8 cellular contexts compared by ENCODE assay signal in genomic region chr14:93116676-93117200, GRCh38. TPM values are rescaled to one million over a fixed set of nuclear protein-coding genes. Genes with fewer than 3 reads are reported as not detected.
A peak's percentile ranks its signal among the peaks of the same experiment; 100 is the strongest.
DNase-seq lines count a peak whose midpoint lies in the region; ATAC-seq and TF ChIP-seq lines count a peak whose summit lies in the region.

No MANE protein-coding gene starts in this region.

- peaks cover 5% of the 10 kb centered on the region for H3K27me3 Mint-ChIP-seq in glutamatergic neuron (ENCODE audit: unreplicated experiment)

- ATAC-seq in HG02852 (IDR thresholded peaks at IDR 0.05; ENCODE audit: unreplicated experiment), result no peak

- peaks cover 8% of the 10 kb centered on the region for H3K9me3 Mint-ChIP-seq in glutamatergic neuron (ENCODE audit: unreplicated experiment)

- H3K27me3 ChIP-seq in H7 (ENCODE audit: control insufficient read depth, insufficient read depth, low read length), result 0 out of 2 replicates have a peak, but pooled peaks cover 2% of the 10 kb centered on the region

- H3K27ac Mint-ChIP-seq in glutamatergic neuron (ENCODE audit: unreplicated experiment), result no peak overlapping the region

- no peaks in the 10 kb centered on the region for H3K36me3 Mint-ChIP-seq in glutamatergic neuron (ENCODE audit: unreplicated experiment)

- H3K4me1 Mint-ChIP-seq in glutamatergic neuron (ENCODE audit: low read depth, unreplicated experiment), result peaks cover 7% of the 10 kb centered on the region

- no peak for DNase-seq in H7
- no peak for DNase-seq in glutamatergic neuron
- DNase-seq in kidney glomerular epithelial cell (lab: John Stamatoyannopoulos, UW), result no peak
- no peak for DNase-seq in HPDE6-E6E7 (ENCODE audit: extremely low spot score)
- DNase-seq in MV-4-11 (lab: John Stamatoyannopoulos, UW), result no peak

- H3K27ac ChIP-seq in VCaP, result peak overlapping the region; percentile 93
- peak overlapping the region in 20 of 21 experiments; percentile 59 to 98 (median 94) for H3K27ac ChIP-seq in skin epidermis

- no peaks in the 10 kb centered on the region for H3K36me3 ChIP-seq in H7 (replicated peaks; ENCODE audit: control insufficient read depth, insufficient read depth, low read length)

- TF ChIP-seq CTCF in VCaP (conservative IDR thresholded peaks at IDR 0.05), result no peak
- no peak for TF ChIP-seq CTCF in glutamatergic neuron (IDR thresholded peaks at IDR 0.05; ENCODE audit: partially characterized antibody, unreplicated experiment)

- H3K4me3 ChIP-seq in H7 (ENCODE audit: insufficient read depth, low read depth, low read length) (peak overlapping the region; percentile 66; the same call in 1 of the 2 replicates), skin epidermis (peak overlapping the region in 6 of 7 experiments; percentile 43 to 79 (median 71))

- H3K4me3 Mint-ChIP-seq in glutamatergic neuron (ENCODE audit: unreplicated experiment), result peak overlapping the region; percentile 71

RNA-seq across cellular contexts. Expression of gene ITPK1, which starts 1.0 kb away (rescaled TPM):
- total RNA-seq in H7 (2014; rRNA removed; shearing (Covaris generic)), result 75.1 and 92.1 TPM in 2 replicates
- 132 TPM for total RNA-seq in glutamatergic neuron (ENCODE audit: unreplicated experiment)
